Comparison of ENCODE assay signal across 1 cellular context in genomic region chr20:32685541-32686529, GRCh38.
A peak's percentile ranks its signal among the peaks of the same experiment; 100 is the strongest.
TF ChIP-seq lines count a peak whose summit lies in the region.

No MANE protein-coding gene starts in this region.

TF ChIP-seq in HepG2, 621 proteins besides CTCF, POLR2A, EP300 and RAD21 (continued from another document and continues in another):
- TF ChIP-seq MNT (IDR thresholded peaks at IDR 0.05): 0 out of 2 replicates have a peak, but pooled peaks have one; percentile 35
- TF ChIP-seq ZUFSP (CRISPR knock-in tag; IDR thresholded peaks at IDR 0.05; ENCODE audit: borderline replicate concordance): no peak
- peak; percentile 72 for TF ChIP-seq MAFF (IDR thresholded peaks at IDR 0.05; ENCODE audit: low read depth, low read length)
- peak; percentile 41; the same call in 1 of the 2 replicates for TF ChIP-seq PRDM15 (CRISPR knock-in tag; IDR thresholded peaks at IDR 0.05)
- peak; percentile 93; the same call in 1 of the 2 replicates for TF ChIP-seq ZNF354B (CRISPR knock-in tag; IDR thresholded peaks at IDR 0.05)
- peak; percentile 99 for TF ChIP-seq FOXA3 (CRISPR knock-in tag; IDR thresholded peaks at IDR 0.05)
- TF ChIP-seq ISL2 (CRISPR knock-in tag; IDR thresholded peaks at IDR 0.05): peak; percentile 99
- TF ChIP-seq RBM39 (IDR thresholded peaks at IDR 0.05; ENCODE audit: low read depth, low read length, poor library complexity, severe bottlenecking): no peak
- TF ChIP-seq ZMYM3 (CRISPR knock-in tag; IDR thresholded peaks at IDR 0.05): peak; percentile 98
- TF ChIP-seq RORA (CRISPR knock-in tag; IDR thresholded peaks at IDR 0.05): 0 out of 2 replicates have a peak, but pooled peaks have one; percentile 90
- peak; percentile 69; the same call in 1 of the 2 replicates for TF ChIP-seq SNAI1 (CRISPR knock-in tag; IDR thresholded peaks at IDR 0.05; ENCODE audit: borderline replicate concordance)
- 0 out of 2 replicates have a peak, but pooled peaks have one; percentile 93 for TF ChIP-seq ZNF414 (CRISPR knock-in tag; IDR thresholded peaks at IDR 0.05)
- TF ChIP-seq TSC22D2 (CRISPR knock-in tag; IDR thresholded peaks at IDR 0.05; ENCODE audit: borderline replicate concordance): peak; percentile 97
- peak; percentile 80; the same call in 1 of the 2 replicates for TF ChIP-seq MAF1 (CRISPR knock-in tag; IDR thresholded peaks at IDR 0.05; ENCODE audit: borderline replicate concordance)
- TF ChIP-seq ZNF44 (CRISPR knock-in tag; IDR thresholded peaks at IDR 0.05): no peak; the same call in none of the 2 replicates
- no peak for TF ChIP-seq SOX6 (IDR thresholded peaks at IDR 0.05)
- TF ChIP-seq SOX6 (CRISPR knock-in tag; IDR thresholded peaks at IDR 0.05): peak; percentile 96
- no peak for TF ChIP-seq ZNF841 (CRISPR knock-in tag; IDR thresholded peaks at IDR 0.05; ENCODE audit: borderline replicate concordance)
- TF ChIP-seq ZNF292 (CRISPR knock-in tag; IDR thresholded peaks at IDR 0.05; ENCODE audit: borderline replicate concordance, low read depth): peak; percentile 97
- peak; percentile 52; the same call in 1 of the 2 replicates for TF ChIP-seq CHD2 (IDR thresholded peaks at IDR 0.05; ENCODE audit: low read depth, low read length)
- TF ChIP-seq JARID2 (CRISPR knock-in tag; IDR thresholded peaks at IDR 0.05; ENCODE audit: insufficient replicate concordance): no peak
- peak; percentile 90 for TF ChIP-seq TCF7L2 (IDR thresholded peaks at IDR 0.05; ENCODE audit: low read depth, low read length)
- TF ChIP-seq PCBP2 (optimal IDR thresholded peaks at IDR 0.05; ENCODE audit: low read depth, low read length, poor library complexity, severe bottlenecking): no peak
- TF ChIP-seq ATF7 (IDR thresholded peaks at IDR 0.05): no peak; the same call in 1 of the 2 replicates
- peak; percentile 75; the same call in 1 of the 2 replicates for TF ChIP-seq ATF7 (CRISPR knock-in tag; IDR thresholded peaks at IDR 0.05)
- TF ChIP-seq IKZF5 (CRISPR knock-in tag; IDR thresholded peaks at IDR 0.05): peak; percentile 97
- peak; percentile 85 for TF ChIP-seq ATF1 (CRISPR knock-in tag; IDR thresholded peaks at IDR 0.05)
- no peak for TF ChIP-seq SCMH1 (CRISPR knock-in tag; IDR thresholded peaks at IDR 0.05; ENCODE audit: borderline replicate concordance)
- peak; percentile 83 for TF ChIP-seq ZNF142 (CRISPR knock-in tag; IDR thresholded peaks at IDR 0.05)
- TF ChIP-seq TCF7 (IDR thresholded peaks at IDR 0.05; ENCODE audit: low read depth): peak; percentile 99
- TF ChIP-seq ZNF775 (CRISPR knock-in tag; IDR thresholded peaks at IDR 0.05; ENCODE audit: borderline replicate concordance): 0 out of 2 replicates have a peak, but pooled peaks have one; percentile 55
- no peak for TF ChIP-seq NFIB (CRISPR knock-in tag; IDR thresholded peaks at IDR 0.05; ENCODE audit: borderline replicate concordance)
- TF ChIP-seq SAFB2 (CRISPR knock-in tag; IDR thresholded peaks at IDR 0.05; ENCODE audit: borderline replicate concordance, low read depth): no peak; the same call in 1 of the 2 replicates
- no peak for TF ChIP-seq LRRFIP1 (CRISPR knock-in tag; conservative IDR thresholded peaks at IDR 0.05)
- peak; percentile 84 for TF ChIP-seq ZNF644 (CRISPR knock-in tag; IDR thresholded peaks at IDR 0.05; ENCODE audit: low read depth)
- no peak for TF ChIP-seq PBX2 (CRISPR knock-in tag; IDR thresholded peaks at IDR 0.05)
- peak; percentile 94 for TF ChIP-seq FOXK2 (IDR thresholded peaks at IDR 0.05)
- TF ChIP-seq BRCA1 (CRISPR knock-in tag; IDR thresholded peaks at IDR 0.05): peak; percentile 87
- TF ChIP-seq SETDB1 (CRISPR knock-in tag; IDR thresholded peaks at IDR 0.05; ENCODE audit: borderline replicate concordance): no peak
- TF ChIP-seq ZFP41 (CRISPR knock-in tag; IDR thresholded peaks at IDR 0.05; ENCODE audit: borderline replicate concordance): no peak
- TF ChIP-seq ZNF121 (CRISPR knock-in tag; IDR thresholded peaks at IDR 0.05): peak; percentile 98
- peak; percentile 81; the same call in 1 of the 2 replicates for TF ChIP-seq HBP1 (CRISPR knock-in tag; IDR thresholded peaks at IDR 0.05; ENCODE audit: low read depth)
